ENCODE assay signal across 8 cellular contexts in genomic region chr12:49342066-49342913, GRCh38. TPM values are rescaled to one million over a fixed set of nuclear protein-coding genes. Genes with fewer than 3 reads are reported as not detected.
DNase-seq lines count a peak whose midpoint lies in the region; ATAC-seq and TF ChIP-seq lines count a peak whose summit lies in the region.

No MANE protein-coding gene starts in this region.

- no peaks in the 10 kb centered on the region for H3K9me3 Mint-ChIP-seq in CD4-positive, alpha-beta memory T cell
- H3K9me3 Mint-ChIP-seq in neural progenitor cell, result peaks cover 2% of the 10 kb centered on the region

- H3K79me2 ChIP-seq in Karpas-422 (ENCODE audit: low read length) (no peaks in the 10 kb centered on the region), neural progenitor cell (ENCODE audit: low read depth) (no peaks in the 10 kb centered on the region)

- H3K4me3 Mint-ChIP-seq in CD4-positive, alpha-beta memory T cell, result peak overlapping the region; percentile 49 to 89 (median 78)
- H3K4me3 Mint-ChIP-seq in neural progenitor cell, result peak overlapping the region; percentile 83

- WGBS in stomach, 5 donors, result 3 to 27% (median 6%) methylated on average over 21 to 58 of the region's 58 CpGs

- peak overlapping the region; percentile 30 to 53 for H3K4me3 ChIP-seq in CD4-positive, alpha-beta memory T cell (ENCODE audit: low read length in 2 of 2)
- H3K4me3 ChIP-seq in Karpas-422 (ENCODE audit: low read length), result peak overlapping the region; percentile 69
- H3K4me3 ChIP-seq in RWPE2 (ENCODE audit: severe bottlenecking), result peak overlapping the region; percentile 9
- H3K4me3 ChIP-seq in foreskin fibroblast (ENCODE audit: low read depth in 1 of 2, low read length in 2 of 2), result peak overlapping the region; percentile 35 to 38
- H3K4me3 ChIP-seq in neural progenitor cell, result peak overlapping the region; percentile 65
- H3K4me3 ChIP-seq in stomach, result peak overlapping the region; percentile 39 to 57 (median 46)

- H3K27me3 Mint-ChIP-seq in CD4-positive, alpha-beta memory T cell, result peaks cover 25 to 56% of the 10 kb centered on the region in 2 donors
- peaks cover 82% of the 10 kb centered on the region for H3K27me3 Mint-ChIP-seq in neural progenitor cell (ENCODE audit: insufficient read depth, low read depth)

- ATAC-seq in GM21447 (IDR thresholded peaks at IDR 0.05; ENCODE audit: unreplicated experiment) (peak; percentile 58), RWPE2 (ENCODE audit: low read depth) (peak; percentile 27; the same call in 2 of the 3 replicates)

- TF ChIP-seq CTCF in RWPE2 (IDR thresholded peaks at IDR 0.05; ENCODE audit: poor library complexity, severe bottlenecking) (peak; percentile 85), foreskin fibroblast (IDR thresholded peaks at IDR 0.05; ENCODE audit: low read depth, low read length) (peak; percentile 67), neural progenitor cell (IDR thresholded peaks at IDR 0.05) (peak; percentile 96), stomach (IDR thresholded peaks at IDR 0.05) (peak in 5 of 7 experiments; percentile 43 to 83 (median 63))

- peaks cover 52% of the 10 kb centered on the region for H3K4me1 ChIP-seq in CD4-positive, alpha-beta memory T cell (ENCODE audit: insufficient read depth, low read length)
- H3K4me1 ChIP-seq in Karpas-422 (ENCODE audit: low read length), result peaks cover 55% of the 10 kb centered on the region
- H3K4me1 ChIP-seq in RWPE2 (ENCODE audit: insufficient read depth, poor library complexity, severe bottlenecking), result peaks cover 10% of the 10 kb centered on the region
- peaks cover 57% of the 10 kb centered on the region for H3K4me1 ChIP-seq in neural progenitor cell
- H3K4me1 ChIP-seq in stomach, result peaks cover 44 to 53% (median 49%) of the 10 kb centered on the region in 4 donors

- no peak overlapping the region for H3K27ac ChIP-seq in CD4-positive, alpha-beta memory T cell (ENCODE audit: low read depth, low read length)
- H3K27ac ChIP-seq in Karpas-422 (ENCODE audit: low read length), result no peak overlapping the region
- H3K27ac ChIP-seq in RWPE2 (ENCODE audit: poor library complexity, severe bottlenecking), result no peak overlapping the region
- H3K27ac ChIP-seq in neural progenitor cell, result no peak overlapping the region
- peak overlapping the region in 1 of 5 donors; percentile 14 for H3K27ac ChIP-seq in stomach

- peak overlapping the region; percentile 89 for H2AFZ ChIP-seq in Karpas-422 (ENCODE audit: low read length)
- peak overlapping the region; percentile 90 for H2AFZ ChIP-seq in neural progenitor cell (replicated peaks)

- H4K20me1 ChIP-seq in Karpas-422 (ENCODE audit: insufficient read depth, low read depth, low read length) (peaks cover 6% of the 10 kb centered on the region; the same call in 1 of the 2 replicates), neural progenitor cell (ENCODE audit: low read depth) (peaks cover 38% of the 10 kb centered on the region)

- peaks cover 53% of the 10 kb centered on the region for H3F3A ChIP-seq in neural progenitor cell (ENCODE audit: low read depth)

- H3K9ac ChIP-seq in Karpas-422 (ENCODE audit: low read length) (peak overlapping the region; percentile 64), neural progenitor cell (no peak overlapping the region)

- H3K27me3 ChIP-seq in CD4-positive, alpha-beta memory T cell (ENCODE audit: insufficient read depth, low read length), result peaks cover 47% of the 10 kb centered on the region
- H3K27me3 ChIP-seq in Karpas-422 (ENCODE audit: low read length) (no peaks in the 10 kb centered on the region), RWPE2 (ENCODE audit: insufficient read depth, poor library complexity, severe bottlenecking) (peaks cover 51% of the 10 kb centered on the region), neural progenitor cell (peaks cover 100% of the 10 kb centered on the region), stomach (peaks cover 10 to 98% (median 42%) of the 10 kb centered on the region in 3 donors)

- H3K36me3 ChIP-seq in CD4-positive, alpha-beta memory T cell (ENCODE audit: insufficient read depth, low read length), result no peaks in the 10 kb centered on the region
- H3K36me3 ChIP-seq in Karpas-422 (ENCODE audit: insufficient read depth, low read length) (no peaks in the 10 kb centered on the region), RWPE2 (ENCODE audit: low read depth) (no peaks in the 10 kb centered on the region), neural progenitor cell (no peaks in the 10 kb centered on the region), stomach (no peaks in the 10 kb centered on the region)

- no peaks in the 10 kb centered on the region for H3K9me3 ChIP-seq in CD4-positive, alpha-beta memory T cell (ENCODE audit: control insufficient read depth in 1 of 2, low read length in 2 of 2)
- no peaks in the 10 kb centered on the region for H3K9me3 ChIP-seq in Karpas-422 (ENCODE audit: low read length)
- no peaks in the 10 kb centered on the region for H3K9me3 ChIP-seq in RWPE2 (ENCODE audit: severe bottlenecking)
- H3K9me3 ChIP-seq in neural progenitor cell (ENCODE audit: low read depth), result no peaks in the 10 kb centered on the region
- H3K9me3 ChIP-seq in stomach, result no peaks in the 10 kb centered on the region

- intact Hi-C loops in CD4-positive, alpha-beta memory T cell (cut with micrococcal nuclease), result loop anchor here (1.0 kb wide), 1 partner anchor 54 kb away; no protein-coding TSS in a partner anchor
- intact Hi-C loops in stomach (cut with DNase I; ENCODE audit: low total_unique reads), result no loop called here

- peak; percentile 60 to 75 (median 64) for DNase-seq in CD4-positive, alpha-beta memory T cell
- DNase-seq in Karpas-422, result peak; percentile 97
- peak; percentile 66 for DNase-seq in RWPE2 (ENCODE audit: low spot score)
- DNase-seq in activated effector memory CD4-positive, alpha-beta T cell treated with anti-CD3 and anti-CD28 coated beads, Interleukin-2, amount 50 U/mL, for 16 hours, result peak; percentile 90
- DNase-seq in foreskin fibroblast, result peak; percentile 38 to 76
- DNase-seq in neural progenitor cell (ENCODE audit: low spot score), result peak; percentile 97
- peak; percentile 75 for DNase-seq in stomach

- CTCF ChIA-PET in CD4-positive, alpha-beta memory T cell (lab: Charles Lee; ENCODE audit: partially characterized antibody), result interaction anchor here (0.8 to 4.0 kb wide), 32 partner anchors 9 to 413 kb away, joined by 3 to 46 read pairs (median 6); partner anchors contain the start of genes PRPH, SPATS2 and TROAP

- TF ChIP-seq POLR2A in stomach (IDR thresholded peaks at IDR 0.05), result no peak

- H3K4me1 Mint-ChIP-seq in CD4-positive, alpha-beta memory T cell, result peaks cover 19 to 64% (median 40%) of the 10 kb centered on the region in 4 donors
- peaks cover 59% of the 10 kb centered on the region for H3K4me1 Mint-ChIP-seq in neural progenitor cell

- peak overlapping the region in 4 of 7 donors; percentile 55 to 79 (median 65) for H3K27ac Mint-ChIP-seq in CD4-positive, alpha-beta memory T cell
- no peak overlapping the region for H3K27ac Mint-ChIP-seq in neural progenitor cell

- H3K36me3 Mint-ChIP-seq in CD4-positive, alpha-beta memory T cell, result no peaks in the 10 kb centered on the region
- H3K36me3 Mint-ChIP-seq in neural progenitor cell, result no peaks in the 10 kb centered on the region

- H3K9me2 ChIP-seq in Karpas-422 (replicated peaks; ENCODE audit: insufficient read depth, low read length), result no peaks in the 10 kb centered on the region

- TF ChIP-seq EP300 in stomach (IDR thresholded peaks at IDR 0.05), result no peak

- POLR2A ChIA-PET in CD4-positive, alpha-beta memory T cell (lab: Charles Lee; ENCODE audit: partially characterized antibody), result interaction anchor here (0.7 to 2.6 kb wide), 6 partner anchors 11 to 78 kb away, joined by 3 to 12 read pairs (median 8); partner anchors contain the start of genes PRPH, TROAP and TUBA1C

- H3K4me2 ChIP-seq in Karpas-422 (ENCODE audit: low read depth, low read length, poor library complexity, severe bottlenecking), result peak overlapping the region; percentile 96
- peak overlapping the region; percentile 91 for H3K4me2 ChIP-seq in neural progenitor cell

RNA-seq across cellular contexts. Expression of gene DNAJC22, which starts 4.4 kb away (rescaled TPM):
- total RNA-seq in CD4-positive, alpha-beta memory T cell, result not detected
- polyA plus RNA-seq in CD4-positive, alpha-beta memory T cell, result not detected
- not detected in 2 replicates for total RNA-seq in Karpas-422 (2014; rRNA removed; shearing (Covaris generic); ENCODE audit: low replicate concordance)
- total RNA-seq in neural progenitor cell (ENCODE audit: low replicate concordance) (0.34 and 0.39 TPM in 2 replicates), stomach (10 to 100 TPM in 2 of 5 donors, 1 to 10 TPM in 2, not detected in 1; 3.1 to 54.7 (median 13.9) TPM)
- polyA plus RNA-seq in stomach, result 1 to 10 TPM; 1.5 to 1.6 (median 1.5) TPM

RNA-seq across cellular contexts. Expression of gene C1QL4, which starts 5.3 kb away (rescaled TPM):
- not detected for total RNA-seq in CD4-positive, alpha-beta memory T cell
- not detected for polyA plus RNA-seq in CD4-positive, alpha-beta memory T cell
- total RNA-seq in Karpas-422 (2014; rRNA removed; shearing (Covaris generic); ENCODE audit: low replicate concordance), result not detected in 2 replicates
- total RNA-seq in neural progenitor cell (ENCODE audit: low replicate concordance) (0.84 and 2.8 TPM in 2 replicates), stomach (not detected)
- not detected for polyA plus RNA-seq in stomach

RNA-seq across cellular contexts. Expression of gene TROAP, which starts 19.2 kb away (rescaled TPM):
- under 1 TPM; 0.26 to 0.80 TPM for total RNA-seq in CD4-positive, alpha-beta memory T cell
- under 1 TPM in 1 of 2 donors, not detected in 1; 0.63 TPM for polyA plus RNA-seq in CD4-positive, alpha-beta memory T cell
- total RNA-seq in Karpas-422 (2014; rRNA removed; shearing (Covaris generic); ENCODE audit: low replicate concordance), result 20.2 and 58.2 TPM in 2 replicates
- total RNA-seq in neural progenitor cell (ENCODE audit: low replicate concordance) (40.0 and 66.4 TPM in 2 replicates), stomach (10 to 100 TPM in 2 of 5 donors, 1 to 10 TPM in 3; 1.4 to 54.2 (median 8.5) TPM)
- 10 to 100 TPM in 1 of 3 donors, 1 to 10 TPM in 2; 3.2 to 15.7 (median 8.9) TPM for polyA plus RNA-seq in stomach

RNA-seq across cellular contexts. Expression of gene SPATS2, which starts 25.0 kb away (rescaled TPM):
- 1 to 10 TPM; 4.9 to 7.8 TPM for total RNA-seq in CD4-positive, alpha-beta memory T cell
- 1 to 10 TPM; 4.3 to 5.2 TPM for polyA plus RNA-seq in CD4-positive, alpha-beta memory T cell
- total RNA-seq in Karpas-422 (2014; rRNA removed; shearing (Covaris generic); ENCODE audit: low replicate concordance), result 43.5 and 50.7 TPM in 2 replicates
- total RNA-seq in neural progenitor cell (ENCODE audit: low replicate concordance), result 45.2 and 49.5 TPM in 2 replicates
- total RNA-seq in stomach, result 100 to 1,000 TPM in 1 of 5 donors, 10 to 100 TPM in 4; 14.8 to 194 (median 24.8) TPM
- 10 to 100 TPM in 2 of 3 donors, 1 to 10 TPM in 1; 8.0 to 15.9 (median 14.4) TPM for polyA plus RNA-seq in stomach

RNA-seq across cellular contexts. Expression of gene PRPH, which starts 47.3 kb away (rescaled TPM):
- under 1 TPM in 1 of 2 experiments, not detected in 1; 0.39 TPM for total RNA-seq in CD4-positive, alpha-beta memory T cell
- polyA plus RNA-seq in CD4-positive, alpha-beta memory T cell, result under 1 TPM in 1 of 2 donors, not detected in 1; 0.87 TPM
- total RNA-seq in Karpas-422 (2014; rRNA removed; shearing (Covaris generic); ENCODE audit: low replicate concordance), result 0.52 TPM in 1 of 2 replicates, not detected in the other
- 0.74 TPM in 1 of 2 replicates, not detected in the other for total RNA-seq in neural progenitor cell (ENCODE audit: low replicate concordance)
- 10 to 100 TPM in 2 of 5 donors, under 1 TPM in 1, not detected in 2; 0.45 to 14.5 (median 11.9) TPM for total RNA-seq in stomach
- polyA plus RNA-seq in stomach, result 1 to 10 TPM in 1 of 3 donors, under 1 TPM in 1, not detected in 1; 0.50 to 9.0 TPM

Comparison
In these comparisons a context has a peak if more than half of its experiments do, and no peak if none do; other contexts are left out.
1. H3K4me3 ChIP-seq: peak in every context shown above with its lines; median percentile 69 in Karpas-422; 65 in neural progenitor cell; 46 in stomach; 42 in CD4-positive, alpha-beta memory T cell; 36 in foreskin fibroblast; 9 in RWPE2.